11 cellular contexts compared by ENCODE assay signal in genomic region chr1:211925016-211925415, GRCh38.
DNase-seq lines count a peak whose midpoint lies in the region; ATAC-seq, FAIRE-seq and TF ChIP-seq lines count a peak whose summit lies in the region.
"Had no signal": no experiment of that assay in that cellular context is flagged by ENCODE, and none has a peak within 500 bp of the region (broad histone marks: within the 10 kb centered on the region; RNA-seq: fewer than 3 reads in every experiment).

No MANE protein-coding gene starts in this region.

- no peak overlapping the region for H4K5ac ChIP-seq in H1 (ENCODE audit: insufficient read length, low read depth, low read length)

- H3K27me3 ChIP-seq in H1 (replicated peaks in 1 of 4; ENCODE audit: control insufficient read depth in 3 of 4, extremely low read depth in 1 of 4, insufficient read depth in 3 of 4, low read length in 3 of 4) (no peaks in the 10 kb centered on the region), vagina (no peaks in the 10 kb centered on the region)

- no peak for FAIRE-seq in H1 (lab: Jason Lieb, UNC)

- no peak overlapping the region for H3K18ac ChIP-seq in H1 (ENCODE audit: extremely low read depth, low read length)

- H3K79me2 ChIP-seq in H1 (ENCODE audit: control insufficient read depth in 1 of 2, insufficient read depth in 2 of 2, low read length in 2 of 2), result no peaks in the 10 kb centered on the region

- H3K36me3 ChIP-seq in H1 (ENCODE audit: control insufficient read depth in 2 of 4, insufficient read depth in 4 of 4, low read length in 3 of 4) (no peaks in the 10 kb centered on the region), vagina (no peaks in the 10 kb centered on the region)

- ATAC-seq in HG03565 (IDR thresholded peaks at IDR 0.05; ENCODE audit: unreplicated experiment), result peak; percentile 46
- ATAC-seq: CD8-positive, alpha-beta T cell had no signal

- no peak overlapping the region for H2AFZ ChIP-seq in H1 (ENCODE audit: low read length)

- H2BK15ac ChIP-seq in H1 (ENCODE audit: low read length), result no peak overlapping the region

- H4K20me1 ChIP-seq in H1 (replicated peaks in 1 of 2; ENCODE audit: control insufficient read depth in 1 of 2, insufficient read depth in 2 of 2, low read length in 2 of 2), result no peaks in the 10 kb centered on the region

- H3K9me3 ChIP-seq in H1 (ENCODE audit: insufficient read depth in 2 of 2, low read depth in 1 of 2, low read length in 1 of 2) (no peaks in the 10 kb centered on the region), vagina (no peaks in the 10 kb centered on the region)

- no peaks in the 10 kb centered on the region for H3K79me1 ChIP-seq in H1 (ENCODE audit: low read depth, low read length)

- intact Hi-C loops in vagina (cut with DNase I), result no loop called here

- WGBS in H1 (ENCODE audit: extremely low coverage in 1 of 2, insufficient coverage in 1 of 2, insufficient read length in 1 of 2, insufficient replicate concordance in 2 of 2, low coverage in 1 of 2, low lambda C conversion rate in 2 of 2, missing lambda C conversion rate in 1 of 2), 2 experiments, result 62% methylated on average over 7 of the region's 7 CpGs; no CpG with 5 or more reads in 1 of the 2 experiments

- H3K4me1 ChIP-seq in H1 (replicated peaks in 1 of 4; ENCODE audit: control insufficient read depth in 3 of 4, insufficient read depth in 4 of 4, low read length in 3 of 4) (peaks cover 2 to 13% (median 12%) of the 10 kb centered on the region in 4 experiments; a peak in 6 of 7 replicates), vagina (peaks cover 20% of the 10 kb centered on the region)

- CTCF ChIA-PET in H1 (lab: Charles Lee; ENCODE audit: partially characterized antibody), result interaction anchor here (0.6 to 1.6 kb wide), 6 partner anchors 13 to 532 kb away, joined by 3 to 4 read pairs (median 3); no protein-coding TSS in a partner anchor

- H3K4me3 ChIP-seq in H1 (ENCODE audit: extremely low read depth in 1 of 4, insufficient read depth in 2 of 4, low read depth in 3 of 4, low read length in 4 of 4) (no peak overlapping the region), vagina (no peak overlapping the region)

- TF ChIP-seq CTCF in H1 (IDR thresholded peaks at IDR 0.05; ENCODE audit: control extremely low read depth in 1 of 3, insufficient read depth in 1 of 3, low read depth in 1 of 3, low read length in 3 of 3) (no peak), vagina (IDR thresholded peaks at IDR 0.05) (no peak)

- no peak overlapping the region for H4K91ac ChIP-seq in H1 (replicated peaks; ENCODE audit: insufficient read length, low read length)

- no peak overlapping the region for H2BK20ac ChIP-seq in H1 (ENCODE audit: low read length)

- H2BK5ac ChIP-seq in H1 (ENCODE audit: low read depth, low read length), result no peak overlapping the region

- no peak overlapping the region for H2AK5ac ChIP-seq in H1 (ENCODE audit: low read depth, low read length)

- no peak overlapping the region for H2BK120ac ChIP-seq in H1 (replicated peaks; ENCODE audit: low read depth, low read length)

- POLR2A ChIA-PET in H1 (lab: Charles Lee; ENCODE audit: partially characterized antibody), result no interaction called here

- H3K23ac ChIP-seq in H1 (ENCODE audit: insufficient read length), result no peak overlapping the region

- H3K27ac ChIP-seq in H1 (ENCODE audit: low read depth, low read length) (no peak overlapping the region), substantia nigra (ENCODE audit: low read depth, low read length, poor library complexity, severe bottlenecking) (no peak overlapping the region), vagina (no peak overlapping the region)

- 0 out of 4 replicates have a peak, but pooled peaks of 1 of the 2 experiments have one; percentile 6 for TF ChIP-seq RAD21 in H1 (IDR thresholded peaks at IDR 0.05 in 1 of 2, conservative IDR thresholded peaks at IDR 0.05 in 1 of 2; ENCODE audit: low read depth in 2 of 2, low read length in 2 of 2)

- H3K9ac ChIP-seq in H1 (replicated peaks in 1 of 4; ENCODE audit: extremely low read depth in 1 of 4, low read depth in 3 of 4, low read length in 3 of 4), result no peak overlapping the region

- no peak overlapping the region for H3K4ac ChIP-seq in H1 (replicated peaks; ENCODE audit: insufficient read length, low read depth, low read length)

- peak; percentile 83 for DNase-seq in COR-L47 (lab: John Stamatoyannopoulos, UW)
- peak; percentile 89 for DNase-seq in NCI-H345 (lab: John Stamatoyannopoulos, UW)
- peak in 1 of 2 experiments; percentile 55 for DNase-seq in H1 (ENCODE audit: low read depth in 1 of 2, low spot score in 2 of 2)
- no peak for DNase-seq in anterior cingulate cortex (lab: John Stamatoyannopoulos, UW)
- no peak for DNase-seq in GM19240 (ENCODE audit: insufficient read length, low spot score)
- DNase-seq in substantia nigra (lab: John Stamatoyannopoulos, UW), result no peak
- DNase-seq in vagina (ENCODE audit: extremely low spot score in 2 of 2), result no peak
- DNase-seq: CD8-positive, alpha-beta T cell; mesenchymal stem cell; T-helper 9 cell had no signal

- H3K56ac ChIP-seq in H1 (replicated peaks; ENCODE audit: insufficient read length, low read depth, low read length), result no peak overlapping the region

- no peak overlapping the region for H2BK12ac ChIP-seq in H1 (ENCODE audit: low read depth, low read length)

- TF ChIP-seq POLR2A in H1 (IDR thresholded peaks at IDR 0.05; ENCODE audit: control extremely low read depth in 1 of 2, low read depth in 2 of 2, low read length in 2 of 2) (no peak), vagina (IDR thresholded peaks at IDR 0.05) (no peak)

- H3K14ac ChIP-seq in H1 (ENCODE audit: insufficient read length), result no peak overlapping the region

- no peaks in the 10 kb centered on the region for H3K23me2 ChIP-seq in H1 (ENCODE audit: low read depth, low read length)

- H3K4me2 ChIP-seq in H1 (ENCODE audit: insufficient read depth in 1 of 2, low read depth in 2 of 2, low read length in 2 of 2), result no peak overlapping the region

- H4K8ac ChIP-seq in H1 (ENCODE audit: extremely low read depth, insufficient read depth, low read length), result no peak overlapping the region

- no peak for TF ChIP-seq EP300 in H1 (IDR thresholded peaks at IDR 0.05; ENCODE audit: borderline replicate concordance in 1 of 2, low read depth in 2 of 2, low read length in 2 of 2)

TF ChIP-seq in H1, 55 proteins besides CTCF, POLR2A, EP300 and RAD21:
- no peak for TF ChIP-seq RNF2 (IDR thresholded peaks at IDR 0.05; ENCODE audit: borderline replicate concordance, low read depth, low read length, missing control alignments, poor library complexity, severe bottlenecking)
- 0 out of 2 replicates have a peak, but pooled peaks have one; percentile 39 for TF ChIP-seq TCF12 (IDR thresholded peaks at IDR 0.05; ENCODE audit: low read depth, low read length)
- TF ChIP-seq JUN (IDR thresholded peaks at IDR 0.05; ENCODE audit: low read depth, low read length), result no peak
- TF ChIP-seq RXRA (IDR thresholded peaks at IDR 0.05; ENCODE audit: insufficient read depth, low read depth, low read length), result no peak
- no peak for TF ChIP-seq CBX5 (IDR thresholded peaks at IDR 0.05; ENCODE audit: low read depth, low read length)
- TF ChIP-seq CHD2 (IDR thresholded peaks at IDR 0.05; ENCODE audit: low read length), result no peak
- no peak for TF ChIP-seq SAP30 (IDR thresholded peaks at IDR 0.05; ENCODE audit: insufficient read depth, insufficient replicate concordance, low read length)
- TF ChIP-seq POU5F1 (IDR thresholded peaks at IDR 0.05; ENCODE audit: low read depth, low read length), result no peak
- no peak for TF ChIP-seq HDAC2 (IDR thresholded peaks at IDR 0.05; ENCODE audit: borderline replicate concordance in 1 of 2, low read depth in 2 of 2, low read length in 2 of 2)
TF ChIP-seq in H1: peak in this region for 1.

Comparison
In these comparisons a context has a peak if more than half of its experiments do, and no peak if none do; other contexts are left out.
1. DNase-seq: peak in COR-L47 (single experiment) and NCI-H345 (single experiment); none in anterior cingulate cortex (0 of 58), GM19240 (single experiment), substantia nigra (0 of 49) and vagina (0 of 2).